16 cellular contexts compared by ENCODE assay signal in genomic region chr6:44422534-44422933, GRCh38.
"Had no signal": no experiment of that assay in that cellular context is flagged by ENCODE, and none has a peak within 500 bp of the region (broad histone marks: within the 10 kb centered on the region; RNA-seq: fewer than 3 reads in every experiment).

No MANE protein-coding gene starts in this region.

- H3K27ac ChIP-seq: body of pancreas, esophagus squamous epithelium, transverse colon, uterus had no signal

- H3K36me3 ChIP-seq: uterus had no signal

- H3K4me3 ChIP-seq: body of pancreas, esophagus squamous epithelium, transverse colon, uterus had no signal

- FAIRE-seq: TTC549 had no signal

- DNase-seq: activated B cell treated with CpG ODN at 0.5 μM for 24 hours; activated CD4-positive, alpha-beta memory T cell treated with anti-CD3 and anti-CD28 coated beads, Interleukin-2, amount 10 ng/mL, durations not matched to agents 7 days and 5 days; activated CD4-positive, alpha-beta T cell treated with anti-CD3 and anti-CD28 coated beads for 4 hours; activated CD8-positive, alpha-beta memory T cell treated with anti-CD3 and anti-CD28 coated beads, Interleukin-2, amount 10 ng/mL, durations not matched to agents 7 days and 5 days; activated naive CD4-positive, alpha-beta T cell treated with Interleukin-2 at 50 U/mL for 16 hours; activated naive CD8-positive, alpha-beta T cell treated with anti-CD3 and anti-CD28 coated beads, Interleukin-2, amount 10 ng/mL, durations not matched to agents 7 days and 5 days; amygdala; body of pancreas; dermis blood vessel endothelial cell; effector memory CD4-positive, alpha-beta T cell; esophagus squamous epithelium; left ventricle myocardium superior; occipital lobe; transverse colon; uterus had no signal

- H3K27me3 ChIP-seq: body of pancreas, esophagus squamous epithelium, transverse colon, uterus had no signal

- H3K9me3 ChIP-seq: body of pancreas, esophagus squamous epithelium, transverse colon, uterus had no signal

- H3K4me1 ChIP-seq: esophagus squamous epithelium, transverse colon, uterus had no signal
